ENCODE assay signal across 17 cellular contexts in genomic region chr1:75136921-75137641, GRCh38. TPM values are rescaled to one million over a fixed set of nuclear protein-coding genes. Genes with fewer than 3 reads are reported as not detected.
DNase-seq lines count a peak whose midpoint lies in the region; ATAC-seq and TF ChIP-seq lines count a peak whose summit lies in the region.
"Had no signal": no experiment of that assay in that cellular context is flagged by ENCODE, and none has a peak within 500 bp of the region (broad histone marks: within the 10 kb centered on the region; RNA-seq: fewer than 3 reads in every experiment).

No MANE protein-coding gene starts in this region.

- no peak overlapping the region for H3K27ac ChIP-seq in gastroesophageal sphincter
- no peak overlapping the region for H3K27ac ChIP-seq in caudate nucleus (ENCODE audit: low read depth, low read length)
- H3K27ac ChIP-seq: lower lobe of right lung had no signal

- DNase-seq in NCI-H1417 (lab: John Stamatoyannopoulos, UW) = peak in 2 of 3 experiments; percentile 32 to 55
- no peak for DNase-seq in NCI-H1417 treated with DMSO at 0.1 percent for 48 hours (lab: John Stamatoyannopoulos, UW)
- no peak for DNase-seq in activated T-helper 1 cell treated with anti-CD3 and anti-CD28 coated beads, Interleukin-12 subunit alpha, Interleukin-12 subunit beta, Interleukin-2, Interleukin-4 antibody, amounts not matched to agents 30 ng/mL and 10 ng/mL and 1 ng/mL, durations not matched to agents 14 hours and 24 hours and 36 hours (ENCODE audit: low spot score)
- no peak for DNase-seq in stimulated activated naive B cell treated with anti-CD40 and anti-IgM and Interleukin-4, amounts not matched to agents 10 μg/mL and 1 μg/mL and 100 μg/mL, for 72 hours
- DNase-seq in caudate nucleus (lab: John Stamatoyannopoulos, UW) = no peak
- DNase-seq in SW 1271 (lab: John Stamatoyannopoulos, UW) = no peak
- DNase-seq: activated CD4-positive, alpha-beta T cell treated with anti-CD3 and anti-CD28 coated beads for 1 hour; activated effector memory CD4-positive, alpha-beta T cell treated with anti-CD3 and anti-CD28 coated beads, Interleukin-2, amount 50 U/mL, for 16 hours; foreskin melanocyte; lower lobe of right lung; NCI-H446 treated with DMSO at 0.1 percent for 48 hours; substantia nigra had no signal

- H3K9me3 Mint-ChIP-seq in activated T-helper 1 cell treated with anti-CD3 and anti-CD28 coated beads, Interleukin-12 subunit alpha, Interleukin-12 subunit beta, Interleukin-2, Interleukin-4 antibody, amounts not matched to agents 30 ng/mL and 10 ng/mL and 1 ng/mL, durations not matched to agents 14 hours and 24 hours and 36 hours = no peaks in the 10 kb centered on the region
- peaks cover 2 to 4% of the 10 kb centered on the region in 2 donors for H3K9me3 Mint-ChIP-seq in stimulated activated naive B cell treated with anti-CD40 and anti-IgM and Interleukin-4, amounts not matched to agents 10 μg/mL and 1 μg/mL and 100 μg/mL, for 72 hours

- peaks cover 15% of the 10 kb centered on the region for H3K4me1 Mint-ChIP-seq in activated T-helper 1 cell treated with anti-CD3 and anti-CD28 coated beads, Interleukin-12 subunit alpha, Interleukin-12 subunit beta, Interleukin-2, Interleukin-4 antibody, amounts not matched to agents 30 ng/mL and 10 ng/mL and 1 ng/mL, durations not matched to agents 14 hours and 24 hours and 36 hours (ENCODE audit: low read depth)
- H3K4me1 Mint-ChIP-seq in stimulated activated naive B cell treated with anti-CD40 and anti-IgM and Interleukin-4, amounts not matched to agents 10 μg/mL and 1 μg/mL and 100 μg/mL, for 72 hours = peaks cover 5 to 42% of the 10 kb centered on the region in 2 donors

- peaks cover 0 to 30% (median 13%) of the 10 kb centered on the region in 3 donors for H3K4me1 ChIP-seq in gastroesophageal sphincter

- no peaks in the 10 kb centered on the region for H3K36me3 Mint-ChIP-seq in activated T-helper 1 cell treated with anti-CD3 and anti-CD28 coated beads, Interleukin-12 subunit alpha, Interleukin-12 subunit beta, Interleukin-2, Interleukin-4 antibody, amounts not matched to agents 30 ng/mL and 10 ng/mL and 1 ng/mL, durations not matched to agents 14 hours and 24 hours and 36 hours (ENCODE audit: low read depth)
- H3K36me3 Mint-ChIP-seq in stimulated activated naive B cell treated with anti-CD40 and anti-IgM and Interleukin-4, amounts not matched to agents 10 μg/mL and 1 μg/mL and 100 μg/mL, for 72 hours = peaks cover 0 to 3% of the 10 kb centered on the region in 2 donors

- 5 to 12% methylated on average over 8 to 9 of the region's 37 CpGs for WGBS in gastroesophageal sphincter (ENCODE audit: low coverage in 1 of 2), 2 donors

- TF ChIP-seq EP300 in gastroesophageal sphincter (IDR thresholded peaks at IDR 0.05) = no peak

- H3K4me3 ChIP-seq in iPS-18c (ENCODE audit: insufficient read depth, low read depth, low read length) (peak overlapping the region; percentile 59), gastroesophageal sphincter (peak overlapping the region in 1 of 2 donors; percentile 41)

- TF ChIP-seq CTCF in gastroesophageal sphincter (IDR thresholded peaks at IDR 0.05) = no peak

- no peak for ATAC-seq in stimulated activated naive B cell treated with anti-CD40 and anti-IgM and Interleukin-4, amounts not matched to agents 10 μg/mL and 1 μg/mL and 100 μg/mL, for 72 hours (replicated peaks)
- ATAC-seq in gastroesophageal sphincter = no peak

- peaks cover 71% of the 10 kb centered on the region for H3K27me3 Mint-ChIP-seq in activated T-helper 1 cell treated with anti-CD3 and anti-CD28 coated beads, Interleukin-12 subunit alpha, Interleukin-12 subunit beta, Interleukin-2, Interleukin-4 antibody, amounts not matched to agents 30 ng/mL and 10 ng/mL and 1 ng/mL, durations not matched to agents 14 hours and 24 hours and 36 hours (ENCODE audit: insufficient read depth)
- H3K27me3 Mint-ChIP-seq in stimulated activated naive B cell treated with anti-CD40 and anti-IgM and Interleukin-4, amounts not matched to agents 10 μg/mL and 1 μg/mL and 100 μg/mL, for 72 hours = peaks cover 58 to 79% of the 10 kb centered on the region in 2 donors

- peaks cover 93% of the 10 kb centered on the region for H3K27me3 ChIP-seq in gastroesophageal sphincter

- no peaks in the 10 kb centered on the region for H3K36me3 ChIP-seq in gastroesophageal sphincter
- H3K36me3 ChIP-seq: lower lobe of right lung had no signal

- intact Hi-C loops in activated T-helper 1 cell treated with anti-CD3 and anti-CD28 coated beads, Interleukin-12 subunit alpha, Interleukin-12 subunit beta, Interleukin-2, Interleukin-4 antibody, amounts not matched to agents 30 ng/mL and 10 ng/mL and 1 ng/mL, durations not matched to agents 14 hours and 24 hours and 36 hours (cut with micrococcal nuclease) = loop anchor here (10.0 kb wide), 2 partner anchors 362 to 478 kb away; partner anchors contain the start of gene SLC44A5

- H3K9me3 ChIP-seq in iPS-18c (ENCODE audit: control insufficient read depth, insufficient read depth, low read length) = no peaks in the 10 kb centered on the region
- H3K9me3 ChIP-seq in gastroesophageal sphincter = no peaks in the 10 kb centered on the region
- H3K9me3 ChIP-seq: lower lobe of right lung had no signal

- no peak for TF ChIP-seq POLR2A in gastroesophageal sphincter (IDR thresholded peaks at IDR 0.05)

- H3K4me3 Mint-ChIP-seq in activated T-helper 1 cell treated with anti-CD3 and anti-CD28 coated beads, Interleukin-12 subunit alpha, Interleukin-12 subunit beta, Interleukin-2, Interleukin-4 antibody, amounts not matched to agents 30 ng/mL and 10 ng/mL and 1 ng/mL, durations not matched to agents 14 hours and 24 hours and 36 hours = no peak overlapping the region
- no peak overlapping the region for H3K4me3 Mint-ChIP-seq in stimulated activated naive B cell treated with anti-CD40 and anti-IgM and Interleukin-4, amounts not matched to agents 10 μg/mL and 1 μg/mL and 100 μg/mL, for 72 hours

- H3K27ac Mint-ChIP-seq in activated T-helper 1 cell treated with anti-CD3 and anti-CD28 coated beads, Interleukin-12 subunit alpha, Interleukin-12 subunit beta, Interleukin-2, Interleukin-4 antibody, amounts not matched to agents 30 ng/mL and 10 ng/mL and 1 ng/mL, durations not matched to agents 14 hours and 24 hours and 36 hours = peak overlapping the region; percentile 23
- peak overlapping the region; percentile 3 for H3K27ac Mint-ChIP-seq in stimulated activated naive B cell treated with anti-CD40 and anti-IgM and Interleukin-4, amounts not matched to agents 10 μg/mL and 1 μg/mL and 100 μg/mL, for 72 hours

RNA-seq across cellular contexts. Expression of gene LHX8, which starts 2.9 kb away (rescaled TPM):
- not detected in 2 replicates for total RNA-seq in activated T-helper 1 cell treated with anti-CD3 and anti-CD28 coated beads, Interleukin-12 subunit alpha, Interleukin-12 subunit beta, Interleukin-2, Interleukin-4 antibody, amounts not matched to agents 30 ng/mL and 10 ng/mL and 1 ng/mL, durations not matched to agents 14 hours and 24 hours and 36 hours
- not detected for total RNA-seq in gastroesophageal sphincter
- total RNA-seq: A172, chondrocyte, lower lobe of right lung, posterior vena cava had no signal

Comparison
In these comparisons a context has a peak if more than half of its experiments do, and no peak if none do; other contexts are left out.
1. DNase-seq: peak in NCI-H1417 (2 of 3); none in NCI-H1417 treated with DMSO at 0.1 percent for 48 hours (single experiment), activated T-helper 1 cell treated with anti-CD3 and anti-CD28 coated beads, Interleukin-12 subunit alpha, Interleukin-12 subunit beta, Interleukin-2, Interleukin-4 antibody, amounts not matched to agents 30 ng/mL and 10 ng/mL and 1 ng/mL, durations not matched to agents 14 hours and 24 hours and 36 hours (single experiment), stimulated activated naive B cell treated with anti-CD40 and anti-IgM and Interleukin-4, amounts not matched to agents 10 μg/mL and 1 μg/mL and 100 μg/mL, for 72 hours (single experiment), caudate nucleus (0 of 61) and SW 1271 (0 of 2).